Comparison of ENCODE assay signal across 21 cellular contexts in genomic region chr18:58359226-58360019, GRCh38.
DNase-seq lines count a peak whose midpoint lies in the region; ATAC-seq and TF ChIP-seq lines count a peak whose summit lies in the region.
"Had no signal": no experiment of that assay in that cellular context is flagged by ENCODE, and none has a peak within 500 bp of the region (broad histone marks: within the 10 kb centered on the region; RNA-seq: fewer than 3 reads in every experiment).

No MANE protein-coding gene starts in this region.

- WGBS in GM23248 (ENCODE audit: low coverage in 1 of 2, low lambda C conversion rate in 2 of 2, missing lambda C conversion rate in 2 of 2), 2 experiments: 89 to 91% methylated on average over 4 of the region's 4 CpGs
- WGBS in esophagus muscularis mucosa: 97% methylated on average over 4 of the region's 4 CpGs
- WGBS in prostate gland: 98% methylated on average over 4 of the region's 4 CpGs

- H3K79me2 ChIP-seq in GM23248 (ENCODE audit: insufficient read depth) (no peaks in the 10 kb centered on the region), PC-9 (ENCODE audit: low read depth) (no peaks in the 10 kb centered on the region)

- H4K20me1 ChIP-seq in GM23248 (ENCODE audit: insufficient read depth): no peaks in the 10 kb centered on the region
- H4K20me1 ChIP-seq in PC-9 (ENCODE audit: insufficient read depth): no peaks in the 10 kb centered on the region

- POLR2A ChIA-PET in PC-9 (lab: Charles Lee; ENCODE audit: unreplicated experiment): no interaction called here

- ATAC-seq in RWPE2 (ENCODE audit: low read depth): peak; percentile 40; the same call in 2 of the 3 replicates
- no peak for ATAC-seq in Right ventricle myocardium superior (ENCODE audit: poor library complexity)
- ATAC-seq in left lobe of liver: no peak
- ATAC-seq: activated CD4-positive, CD25-positive, alpha-beta regulatory T cell treated with anti-CD3 and anti-CD28 coated beads, Interleukin-2, amount 50 U/mL, for 24 hours; left colon; mucosa of descending colon; sciatic nerve had no signal

- CTCF ChIA-PET in PC-9 (lab: Charles Lee): no interaction called here

- intact Hi-C loops in esophagus muscularis mucosa (cut with DNase I) (no loop called here), prostate gland (cut with DNase I) (no loop called here), Right ventricle myocardium superior (cut with DNase I) (no loop called here), PC-9 (cut with micrococcal nuclease; ENCODE audit: unreplicated experiment) (no loop called here)

- no peak overlapping the region for H3K9ac ChIP-seq in GM23248
- H3K9ac ChIP-seq: KMS-11 had no signal

- H3K9me3 ChIP-seq in GM23248 (ENCODE audit: low read depth) (no peaks in the 10 kb centered on the region), RWPE2 (ENCODE audit: severe bottlenecking) (no peaks in the 10 kb centered on the region), esophagus muscularis mucosa (no peaks in the 10 kb centered on the region), prostate gland (no peaks in the 10 kb centered on the region), PC-9 (ENCODE audit: insufficient read depth, low read depth) (no peaks in the 10 kb centered on the region)
- H3K9me3 ChIP-seq: HAP-1, mucosa of descending colon had no signal

- H3F3A ChIP-seq in GM23248 (ENCODE audit: insufficient read depth) (peaks cover 34% of the 10 kb centered on the region), PC-9 (ENCODE audit: insufficient read depth, low read depth) (peaks cover 13% of the 10 kb centered on the region; the same call in 1 of the 2 replicates)

- DNase-seq in GM23248 (peak; percentile 38), RWPE2 (ENCODE audit: low spot score) (no peak), esophagus muscularis mucosa (ENCODE audit: extremely low spot score) (peak; percentile 64), prostate gland (ENCODE audit: low spot score) (no peak), Right ventricle myocardium superior (no peak), PC-9 (no peak), left lobe of liver (ENCODE audit: low spot score) (no peak)
- DNase-seq in stimulated activated CD4-positive, alpha-beta T cell treated with anti-CD3 and anti-CD28 coated beads, Interleukin-2, amount 100 ng/mL, for 24 hours: no peak
- DNase-seq: activated effector memory CD4-positive, alpha-beta T cell treated with Interleukin-2 at 50 U/mL for 16 hours; amygdala; DND-41; hypothalamus; left colon; mucosa of descending colon; NCI-H1105 treated with DMSO at 0.1 percent for 48 hours; NCI-H2107; NCI-H524 had no signal

- BruUV-seq in PC-9 (replicated peaks; lab: Mats Ljungman, UMichigan): no TSS peak

- H3K4me2 ChIP-seq in GM23248 (ENCODE audit: unreplicated experiment) (no peak overlapping the region), PC-9 (no peak overlapping the region)
- H3K4me2 ChIP-seq: KMS-11 had no signal

- H3K4me3 ChIP-seq in GM23248: no peak overlapping the region
- no peak overlapping the region for H3K4me3 ChIP-seq in RWPE2 (ENCODE audit: severe bottlenecking)
- no peak overlapping the region for H3K4me3 ChIP-seq in esophagus muscularis mucosa
- no peak overlapping the region for H3K4me3 ChIP-seq in prostate gland
- H3K4me3 ChIP-seq in PC-9: no peak overlapping the region
- H3K4me3 ChIP-seq: HAP-1, mucosa of descending colon had no signal

- H3K4me1 ChIP-seq in GM23248 (ENCODE audit: insufficient read depth): peaks cover 33% of the 10 kb centered on the region
- peaks cover 20% of the 10 kb centered on the region for H3K4me1 ChIP-seq in RWPE2 (ENCODE audit: insufficient read depth, poor library complexity, severe bottlenecking)
- peaks cover 9 to 25% (median 21%) of the 10 kb centered on the region in 4 donors for H3K4me1 ChIP-seq in esophagus muscularis mucosa
- peaks cover 15% of the 10 kb centered on the region for H3K4me1 ChIP-seq in prostate gland (replicated peaks)
- H3K4me1 ChIP-seq in PC-9 (replicated peaks; ENCODE audit: insufficient read depth): no peaks in the 10 kb centered on the region
- H3K4me1 ChIP-seq: HAP-1 had no signal

- no peak for TF ChIP-seq POLR2A in esophagus muscularis mucosa (IDR thresholded peaks at IDR 0.05; ENCODE audit: low read depth)
- no peak for TF ChIP-seq POLR2A in prostate gland (IDR thresholded peaks at IDR 0.05)

- H3K36me3 ChIP-seq in GM23248 (ENCODE audit: low read depth): no peaks in the 10 kb centered on the region
- H3K36me3 ChIP-seq in RWPE2 (ENCODE audit: low read depth): peaks cover 68% of the 10 kb centered on the region
- peaks cover 0 to 20% (median 0%) of the 10 kb centered on the region in 4 donors for H3K36me3 ChIP-seq in esophagus muscularis mucosa
- H3K36me3 ChIP-seq in prostate gland: peaks cover 0 to 2% of the 10 kb centered on the region in 2 donors
- H3K36me3 ChIP-seq in PC-9 (ENCODE audit: low read depth): peaks cover 13% of the 10 kb centered on the region
- H3K36me3 ChIP-seq: HAP-1 had no signal

- H3K9me2 ChIP-seq in GM23248 (ENCODE audit: insufficient read depth) (no peaks in the 10 kb centered on the region), PC-9 (ENCODE audit: insufficient read depth) (no peaks in the 10 kb centered on the region)

- H3K27me3 ChIP-seq in GM23248 (replicated peaks; ENCODE audit: insufficient read depth) (no peaks in the 10 kb centered on the region), RWPE2 (ENCODE audit: insufficient read depth, poor library complexity, severe bottlenecking) (no peaks in the 10 kb centered on the region), esophagus muscularis mucosa (no peaks in the 10 kb centered on the region), prostate gland (replicated peaks; ENCODE audit: insufficient read depth) (no peaks in the 10 kb centered on the region), PC-9 (ENCODE audit: insufficient read depth, low read depth) (no peaks in the 10 kb centered on the region)

- TF ChIP-seq CTCF in RWPE2 (IDR thresholded peaks at IDR 0.05; ENCODE audit: poor library complexity, severe bottlenecking) (no peak), esophagus muscularis mucosa (IDR thresholded peaks at IDR 0.05) (no peak), prostate gland (IDR thresholded peaks at IDR 0.05) (no peak), PC-9 (conservative IDR thresholded peaks at IDR 0.05) (no peak)

- in situ Hi-C loops in GM23248 (cut with MboI): no loop called here

- H3K27ac ChIP-seq in GM23248 (0 out of 2 replicates have a peak overlapping the region, but pooled peaks have one; percentile 8), RWPE2 (ENCODE audit: poor library complexity, severe bottlenecking) (peak overlapping the region; percentile 43), esophagus muscularis mucosa (replicated peaks in 1 of 4) (no peak overlapping the region), prostate gland (peak overlapping the region; percentile 74 to 75), PC-9 (no peak overlapping the region)
- H3K27ac ChIP-seq: KMS-11 had no signal

- no peak for TF ChIP-seq EP300 in esophagus muscularis mucosa (IDR thresholded peaks at IDR 0.05)

- H2AFZ ChIP-seq in GM23248 (no peak overlapping the region), PC-9 (no peak overlapping the region)

Comparison
In these comparisons a context has a peak if more than half of its experiments do, and no peak if none do; other contexts are left out.
1. DNase-seq: peak in GM23248 (single experiment) and esophagus muscularis mucosa (single experiment); none in RWPE2 (single experiment), prostate gland (single experiment), Right ventricle myocardium superior (single experiment), PC-9 (0 of 2), left lobe of liver (single experiment) and stimulated activated CD4-positive, alpha-beta T cell treated with anti-CD3 and anti-CD28 coated beads, Interleukin-2, amount 100 ng/mL, for 24 hours (0 of 2).
2. H3K27ac ChIP-seq: peak in GM23248 (single experiment), RWPE2 (single experiment) and prostate gland (2 of 2); none in esophagus muscularis mucosa (0 of 4) and PC-9 (single experiment).